ENCODE assay signal across 12 cellular contexts in the genomic region with DNA sequence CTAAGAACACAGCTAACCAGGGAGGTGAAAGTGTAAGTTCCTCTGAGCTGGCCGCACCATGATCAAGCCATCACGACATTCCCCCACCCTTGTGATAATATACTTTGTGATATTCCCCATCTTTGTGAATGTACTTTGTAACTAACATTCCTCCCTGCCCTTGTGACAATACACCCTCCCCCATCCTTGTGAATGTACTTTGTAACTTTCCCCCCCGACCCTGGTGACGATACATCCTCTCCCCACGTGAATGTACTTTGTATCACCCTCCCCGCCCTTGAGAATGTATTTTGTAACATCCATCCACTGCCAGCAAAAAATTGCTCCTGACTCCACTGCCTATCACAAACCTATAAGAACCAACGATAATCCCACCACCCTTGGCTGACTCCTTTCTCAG. TPM values are rescaled to one million over a fixed set of nuclear protein-coding genes. Genes with fewer than 3 reads are reported as not detected.
"Had no signal": no experiment of that assay in that cellular context is flagged by ENCODE, and none has a peak within 500 bp of the region (broad histone marks: within the 10 kb centered on the region; RNA-seq: fewer than 3 reads in every experiment).

No MANE protein-coding gene starts in this region.

- H3K27ac ChIP-seq: GM23248 had no signal

- H3K4me2 ChIP-seq: GM23338 had no signal

- H3K4me3 ChIP-seq: GM23248, GM23338, HAP-1 had no signal

- H3K36me3 ChIP-seq: HAP-1 had no signal

- FAIRE-seq: H1, H54 had no signal

- H3K4me1 ChIP-seq: HAP-1 had no signal

- H2AFZ ChIP-seq: GM23248, GM23338 had no signal

- DNase-seq: GM23248, GOT3, H7, H9, HCEC 1CT, HFFc6 had no signal

- H3K9ac ChIP-seq: GM23248 had no signal

- ATAC-seq: GM23338, HCT116 had no signal

- H3K9me3 ChIP-seq: HAP-1 had no signal

RNA-seq across cellular contexts. Expression of a gene that starts 20.2 kb away (rescaled TPM):
- total RNA-seq: GM23248, GM23338, H1, H4, H7, H9, HFFc6 had no signal
- polyA plus RNA-seq: GM23248 had no signal

RNA-seq across cellular contexts. Expression of a gene that starts 38.5 kb away (rescaled TPM):
- total RNA-seq: GM23248, GM23338, H1, H4, H7, H9, HFFc6 had no signal
- polyA plus RNA-seq: GM23248, H1 had no signal
